1 cellular context compared by ENCODE assay signal in genomic region chr11:836700-837099, GRCh38.
TF ChIP-seq lines count a peak whose summit lies in the region.

No MANE protein-coding gene starts in this region.

TF ChIP-seq in GM12878, 131 proteins besides CTCF, POLR2A, EP300 and RAD21:
- TF ChIP-seq CREM (IDR thresholded peaks at IDR 0.05; ENCODE audit: low read depth) (no peak), BCLAF1 (IDR thresholded peaks at IDR 0.05) (no peak), NFIC (IDR thresholded peaks at IDR 0.05; ENCODE audit: low read depth, low read length) (no peak), NBN (IDR thresholded peaks at IDR 0.05) (no peak), BACH1 (IDR thresholded peaks at IDR 0.05; ENCODE audit: borderline replicate concordance) (no peak), MYC (IDR thresholded peaks at IDR 0.05; ENCODE audit: insufficient read depth, insufficient read length, insufficient replicate concordance, low read length, severe bottlenecking) (no peak), CHD1 (IDR thresholded peaks at IDR 0.05; ENCODE audit: low read depth, low read length) (no peak)
